Comparison of ENCODE assay signal across 8 cellular contexts in the genomic region with DNA sequence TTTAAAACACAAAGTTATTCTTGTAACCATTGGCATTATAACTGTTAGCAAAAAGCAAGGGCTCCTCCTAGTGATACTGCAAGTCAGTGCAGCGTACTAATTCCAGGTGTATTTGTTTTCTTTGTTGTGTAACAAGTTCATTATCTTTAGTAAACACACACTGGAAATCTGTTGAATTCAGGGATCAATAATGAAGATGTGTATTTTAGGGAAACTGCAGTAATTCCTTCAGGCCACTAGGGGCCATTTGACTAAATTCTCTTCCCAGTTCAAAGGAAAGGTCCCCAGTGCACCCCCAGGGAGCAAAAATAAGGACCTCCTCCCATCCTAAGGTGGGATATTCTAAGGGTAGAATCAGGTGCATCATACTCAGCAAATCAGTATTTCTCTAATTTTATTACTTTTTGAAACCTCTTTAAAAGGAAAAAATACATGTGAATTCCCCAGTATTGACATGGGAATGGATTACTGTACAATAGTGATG.
DNase-seq lines count a peak whose midpoint lies in the region; ATAC-seq, FAIRE-seq and TF ChIP-seq lines count a peak whose summit lies in the region.

No MANE protein-coding gene starts in this region.

- H3K4me1 Mint-ChIP-seq in brain (peaks cover 17% of the 10 kb centered on the region), nephron (peaks cover 19% of the 10 kb centered on the region)

- no peaks in the 10 kb centered on the region for H3K9me3 ChIP-seq in DND-41 (ENCODE audit: insufficient read depth, low read length, severe bottlenecking)

- peaks cover 10% of the 10 kb centered on the region for H3K27me3 ChIP-seq in DND-41 (ENCODE audit: insufficient read depth, low read length, poor library complexity)

- no peak overlapping the region for H2AFZ ChIP-seq in DND-41 (ENCODE audit: low read depth, low read length)

- H3K9me3 Mint-ChIP-seq in brain = peaks cover 0 to 6% (median 0%) of the 10 kb centered on the region in 5 experiments
- H3K9me3 Mint-ChIP-seq in nephron = no peaks in the 10 kb centered on the region

- H4K20me1 ChIP-seq in DND-41 (ENCODE audit: insufficient read depth, low read length) = no peaks in the 10 kb centered on the region

- H3K4me2 ChIP-seq in DND-41 (ENCODE audit: insufficient read depth, low read length) = no peak overlapping the region

- H3K27me3 Mint-ChIP-seq in brain (peaks cover 12% of the 10 kb centered on the region), nephron (ENCODE audit: low read depth) (no peaks in the 10 kb centered on the region)

- no peak for FAIRE-seq in H54 (lab: Jason Lieb, UNC)

- TF ChIP-seq CTCF in DND-41 (IDR thresholded peaks at IDR 0.05; ENCODE audit: borderline replicate concordance, extremely low read depth, low read length, poor library complexity, severe bottlenecking) (peak; percentile 61), LNCaP clone FGC (IDR thresholded peaks at IDR 0.05; ENCODE audit: control insufficient read depth, extremely low read depth, insufficient read depth) (peak; percentile 89), brain (conservative IDR thresholded peaks at IDR 0.05) (peak; percentile 76 to 83), nephron (IDR thresholded peaks at IDR 0.05; ENCODE audit: unreplicated experiment in 3 of 3) (peak; percentile 68 to 77 (median 73))

- H3K4me3 ChIP-seq in DND-41 (ENCODE audit: low read depth in 1 of 2, low read length in 2 of 2) (no peak overlapping the region), LNCaP clone FGC (ENCODE audit: low read depth, low read length) (no peak overlapping the region)

- TF ChIP-seq POLR2A in H54 (IDR thresholded peaks at IDR 0.05; ENCODE audit: low read depth, low read length) = no peak
- TF ChIP-seq POLR2A in GM18505 (IDR thresholded peaks at IDR 0.05; ENCODE audit: borderline replicate concordance, extremely low read depth, insufficient read depth, insufficient read length) = no peak

- no peak overlapping the region for H3K27ac Mint-ChIP-seq in brain
- no peak overlapping the region for H3K27ac Mint-ChIP-seq in nephron

- no peak overlapping the region for H3K4me3 Mint-ChIP-seq in brain
- no peak overlapping the region for H3K4me3 Mint-ChIP-seq in nephron

- no peaks in the 10 kb centered on the region for H3K36me3 Mint-ChIP-seq in brain
- H3K36me3 Mint-ChIP-seq in nephron (ENCODE audit: low read depth) = no peaks in the 10 kb centered on the region

- no peak overlapping the region for H3K27ac ChIP-seq in DND-41 (ENCODE audit: low read length)

- DNase-seq in DND-41 (no peak), LNCaP clone FGC (ENCODE audit: low read depth) (peak; percentile 92), Ammon's horn (ENCODE audit: low spot score) (no peak), H54 (ENCODE audit: insufficient read length, low spot score) (no peak)

- H3K4me1 ChIP-seq in DND-41 (ENCODE audit: insufficient read depth, low read length) = no peaks in the 10 kb centered on the region

- H3K36me3 ChIP-seq in DND-41 (ENCODE audit: insufficient read depth, low read length) = no peaks in the 10 kb centered on the region

- H3K9ac ChIP-seq in DND-41 (ENCODE audit: low read depth, low read length) = no peak overlapping the region

- ATAC-seq in DND-41 (ENCODE audit: insufficient read depth, low read depth) (no peak), GM21390 (IDR thresholded peaks at IDR 0.05; ENCODE audit: unreplicated experiment) (no peak), GM18505 (IDR thresholded peaks at IDR 0.05; ENCODE audit: unreplicated experiment) (no peak)

- no peaks in the 10 kb centered on the region for H3K79me2 ChIP-seq in DND-41 (ENCODE audit: insufficient read depth, low read length)
